ENCODE assay signal across 19 cellular contexts in the genomic region with DNA sequence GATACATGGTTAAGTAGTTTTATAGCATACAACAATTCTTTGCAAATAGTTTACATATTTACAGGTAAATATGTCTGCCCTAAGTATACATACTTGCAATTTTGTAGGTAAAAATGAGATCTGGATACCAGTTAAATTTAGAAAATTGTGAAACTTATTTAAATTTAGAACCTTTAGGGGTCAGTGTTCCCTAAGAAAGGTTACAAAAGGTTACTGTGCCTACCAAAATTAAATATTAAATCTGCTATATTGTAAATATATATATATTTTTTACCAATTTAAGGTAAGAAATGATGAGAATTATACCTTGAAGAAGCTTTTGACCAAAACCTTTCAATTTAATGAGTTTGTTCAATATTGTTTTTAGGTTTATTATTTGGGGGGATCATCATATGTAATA. TPM values are rescaled to one million over a fixed set of nuclear protein-coding genes. Genes with fewer than 3 reads are reported as not detected.
DNase-seq lines count a peak whose midpoint lies in the region; ATAC-seq, FAIRE-seq and TF ChIP-seq lines count a peak whose summit lies in the region.
"Had no signal": no experiment of that assay in that cellular context is flagged by ENCODE, and none has a peak within 500 bp of the region (broad histone marks: within the 10 kb centered on the region; RNA-seq: fewer than 3 reads in every experiment).

No MANE protein-coding gene starts in this region.

- H3K9me3 Mint-ChIP-seq in H9, result no peaks in the 10 kb centered on the region
- H3K9me3 Mint-ChIP-seq: dendritic cell treated with granulocyte-macrophage colony-stimulating factor and Interleukin-4, amounts not matched to agents 40 ng/mL and 50 ng/mL, for 4 days had no signal

- H4K5ac ChIP-seq in H9 (ENCODE audit: insufficient read length, low read depth, low read length), result no peak overlapping the region

- no peak overlapping the region for H2BK12ac ChIP-seq in H9 (ENCODE audit: insufficient read length, low read depth, low read length)

- H2BK15ac ChIP-seq in H9 (ENCODE audit: low read depth, low read length), result no peak overlapping the region

- no peak overlapping the region for H2AFZ ChIP-seq in H9 (ENCODE audit: low read length)

- no peak overlapping the region for H3K4me3 ChIP-seq in sigmoid colon
- no peak overlapping the region for H3K4me3 ChIP-seq in kidney (ENCODE audit: low read length in 2 of 2)

- no peak overlapping the region for H3T11ph ChIP-seq in H9 (ENCODE audit: low read length)

- H2BK120ac ChIP-seq in H9 (ENCODE audit: low read depth, low read length, poor library complexity, severe bottlenecking), result no peak overlapping the region

- no peaks in the 10 kb centered on the region for H3K79me1 ChIP-seq in H9 (ENCODE audit: insufficient read depth, low read depth, low read length, poor library complexity, severe bottlenecking)

- H3K56ac ChIP-seq in H9 (ENCODE audit: insufficient read length, low read depth, low read length), result no peak overlapping the region

- no peak overlapping the region for H3K27ac ChIP-seq in H9 (ENCODE audit: insufficient read length, low read depth, low read length)
- no peak overlapping the region for H3K27ac ChIP-seq in sigmoid colon
- H3K27ac ChIP-seq in kidney (ENCODE audit: low read depth in 2 of 2, low read length in 2 of 2), result no peak overlapping the region

- H3K23me2 ChIP-seq in H9 (ENCODE audit: insufficient read length, low read depth, low read length, poor library complexity, severe bottlenecking), result no peaks in the 10 kb centered on the region

- TF ChIP-seq CTCF in H9 (conservative IDR thresholded peaks at IDR 0.05) (peak; percentile 54; the same call in 2 of the 3 replicates), sigmoid colon (IDR thresholded peaks at IDR 0.05) (no peak), kidney (IDR thresholded peaks at IDR 0.05; ENCODE audit: borderline replicate concordance, extremely low read depth, insufficient read depth) (no peak)

- H3K9me3 ChIP-seq in H9 (ENCODE audit: control insufficient read depth, low read depth, low read length), result no peaks in the 10 kb centered on the region
- H3K9me3 ChIP-seq in sigmoid colon, result no peaks in the 10 kb centered on the region
- H3K9me3 ChIP-seq in kidney (ENCODE audit: control insufficient read depth in 1 of 2, low read length in 2 of 2), result no peaks in the 10 kb centered on the region

- H3K36me3 Mint-ChIP-seq in H9 (ENCODE audit: insufficient read depth in 1 of 3, low read depth in 3 of 3), result no peaks in the 10 kb centered on the region
- H3K36me3 Mint-ChIP-seq: activated CD8-positive, alpha-beta memory T cell treated with anti-CD3 and anti-CD28 coated beads, Interleukin-2, amount 10 ng/mL, durations not matched to agents 7 days and 5 days had no signal

- H3K4me2 ChIP-seq in H9 (ENCODE audit: insufficient read depth, insufficient read length, low read length), result no peak overlapping the region

- H2AK5ac ChIP-seq in H9 (ENCODE audit: insufficient read length, low read length), result no peak overlapping the region

- no peak overlapping the region for H3K14ac ChIP-seq in H9 (ENCODE audit: insufficient read depth, low read length)

- H3K4me1 Mint-ChIP-seq in H9, result peaks cover 7 to 9% of the 10 kb centered on the region in 2 experiments; a peak in 3 of 4 replicates
- H3K4me1 Mint-ChIP-seq: activated CD8-positive, alpha-beta memory T cell treated with anti-CD3 and anti-CD28 coated beads, Interleukin-2, amount 10 ng/mL, durations not matched to agents 7 days and 5 days had no signal

- in situ Hi-C loops in ACHN (cut with HindIII; ENCODE audit: low pct_ligation_motif_present, low pct_unique_long_range_greater_than_20kb, low sequenced_read_pairs), result no loop called here

- no peak overlapping the region for H2BK20ac ChIP-seq in H9 (ENCODE audit: low read depth, low read length, poor library complexity, severe bottlenecking)

- no peak overlapping the region for H3K4me3 Mint-ChIP-seq in H9
- H3K4me3 Mint-ChIP-seq: activated CD8-positive, alpha-beta memory T cell treated with anti-CD3 and anti-CD28 coated beads, Interleukin-2, amount 10 ng/mL, durations not matched to agents 7 days and 5 days; dendritic cell treated with granulocyte-macrophage colony-stimulating factor and Interleukin-4, amounts not matched to agents 40 ng/mL and 50 ng/mL, for 4 days had no signal

- no peak overlapping the region for H3K23ac ChIP-seq in H9 (ENCODE audit: insufficient read length, low read depth, low read length)

- no peak overlapping the region for H4K91ac ChIP-seq in H9 (ENCODE audit: insufficient read length, low read depth, low read length)

- TF ChIP-seq EP300 in sigmoid colon (IDR thresholded peaks at IDR 0.05), result no peak

- no peak overlapping the region for H2BK5ac ChIP-seq in H9 (ENCODE audit: insufficient read length, low read length)

- no peaks in the 10 kb centered on the region for H3K36me3 ChIP-seq in sigmoid colon
- H3K36me3 ChIP-seq in kidney (ENCODE audit: control insufficient read depth in 1 of 2, insufficient read depth in 2 of 2, low read length in 2 of 2), result no peaks in the 10 kb centered on the region

- no peaks in the 10 kb centered on the region for H4K20me1 ChIP-seq in H9 (ENCODE audit: control insufficient read depth, insufficient read depth, insufficient read length)

- no peak for TF ChIP-seq POLR2A in sigmoid colon (IDR thresholded peaks at IDR 0.05)

- no peaks in the 10 kb centered on the region for H3K79me2 ChIP-seq in H9 (ENCODE audit: insufficient read depth, low read length)

- no peak overlapping the region for H4K8ac ChIP-seq in H9 (replicated peaks; ENCODE audit: insufficient read length, low read depth, low read length)

- no peak overlapping the region for H3K18ac ChIP-seq in H9 (ENCODE audit: insufficient read length, low read depth, low read length)

- no peak overlapping the region for H3K9ac ChIP-seq in H9 (ENCODE audit: extremely low read depth, insufficient read length, low read length)
- no peak overlapping the region for H3K9ac ChIP-seq in kidney (ENCODE audit: low read length in 2 of 2)

- intact Hi-C loops in sigmoid colon (cut with DNase I) (no loop called here), kidney (cut with DNase I) (no loop called here)

- no peaks in the 10 kb centered on the region for H3K27me3 Mint-ChIP-seq in H9 (ENCODE audit: low read depth)
- H3K27me3 Mint-ChIP-seq: activated CD8-positive, alpha-beta memory T cell treated with anti-CD3 and anti-CD28 coated beads, Interleukin-2, amount 10 ng/mL, durations not matched to agents 7 days and 5 days; dendritic cell treated with granulocyte-macrophage colony-stimulating factor and Interleukin-4, amounts not matched to agents 40 ng/mL and 50 ng/mL, for 4 days had no signal

- ATAC-seq in HG03108 (IDR thresholded peaks at IDR 0.05; ENCODE audit: unreplicated experiment), result no peak
- ATAC-seq: activated CD4-positive, CD25-positive, alpha-beta regulatory T cell treated with anti-CD3 and anti-CD28 coated beads, Interleukin-2, amount 50 U/mL, for 24 hours; activated CD8-positive, alpha-beta memory T cell treated with anti-CD3 and anti-CD28 coated beads, Interleukin-2, amount 10 ng/mL, durations not matched to agents 7 days and 5 days; esophagus mucosa had no signal

- H3K4me1 ChIP-seq in H9 (ENCODE audit: insufficient read depth, low read length) (no peaks in the 10 kb centered on the region), sigmoid colon (no peaks in the 10 kb centered on the region), kidney (ENCODE audit: control insufficient read depth in 1 of 2, insufficient read depth in 1 of 2, low read depth in 1 of 2, low read length in 2 of 2) (no peaks in the 10 kb centered on the region)

- H3K27me3 ChIP-seq in H9 (ENCODE audit: insufficient read depth, low read length), result no peaks in the 10 kb centered on the region
- no peaks in the 10 kb centered on the region for H3K27me3 ChIP-seq in sigmoid colon

- DNase-seq in ACHN, result peak; percentile 4
- no peak for DNase-seq in H9
- DNase-seq in NCI-H2196 (lab: John Stamatoyannopoulos, UW; ENCODE audit: unreplicated experiment), result peak; percentile 21
- peak; percentile 28 for DNase-seq in fibroblast of peridontal ligament (ENCODE audit: extremely low read depth)
- no peak for DNase-seq in sigmoid colon
- no peak for DNase-seq in kidney
- no peak for DNase-seq in occipital lobe (lab: John Stamatoyannopoulos, UW)
- DNase-seq: activated CD8-positive, alpha-beta memory T cell treated with anti-CD3 and anti-CD28 coated beads, Interleukin-2, amount 10 ng/mL, durations not matched to agents 7 days and 5 days; activated gamma-delta T cell treated with Interleukin-2 at 50 U/mL for 16 hours; C1 segment of cervical spinal cord; hippocampal formation; stimulated activated CD4-positive, alpha-beta T cell treated with anti-CD3 and anti-CD28 coated beads, Interleukin-12 subunit alpha, Interleukin-12 subunit beta, amount 100 ng/mL, for 4 hours; T-helper 1 cell had no signal

- H3K27ac Mint-ChIP-seq in H9, result no peak overlapping the region
- H3K27ac Mint-ChIP-seq: activated CD8-positive, alpha-beta memory T cell treated with anti-CD3 and anti-CD28 coated beads, Interleukin-2, amount 10 ng/mL, durations not matched to agents 7 days and 5 days; dendritic cell treated with granulocyte-macrophage colony-stimulating factor and Interleukin-4, amounts not matched to agents 40 ng/mL and 50 ng/mL, for 4 days had no signal

- H3K4ac ChIP-seq in H9 (ENCODE audit: low read depth, low read length), result no peak overlapping the region

- FAIRE-seq in kidney (lab: Jason Lieb, UNC), result no peak
- FAIRE-seq: astrocyte, RCC 7860 had no signal

RNA-seq across cellular contexts. Expression of gene MIPOL1, which starts 54.0 kb away (rescaled TPM):
- total RNA-seq in H9 (2021), result 13.4 and 15.6 TPM in 2 replicates
- total RNA-seq in sigmoid colon, result 10 to 100 TPM; 11.7 to 21.6 (median 14.6) TPM
- polyA plus RNA-seq in sigmoid colon, result 1 to 10 TPM; 1.2 to 2.0 (median 1.4) TPM
- 14.8 TPM for total RNA-seq in kidney
- polyA plus RNA-seq in kidney (ENCODE audit: insufficient read depth, low read depth, low replicate concordance), result 4.4 TPM
- 29.9 TPM for total RNA-seq in occipital lobe
- total RNA-seq: activated CD8-positive, alpha-beta memory T cell treated with anti-CD3 and anti-CD28 coated beads, Interleukin-2, amount 10 ng/mL, durations not matched to agents 7 days and 5 days had no signal

Comparison
In these comparisons a context has a peak if more than half of its experiments do, and no peak if none do; other contexts are left out.
1. DNase-seq: peak in ACHN (single experiment), NCI-H2196 (single experiment) and fibroblast of peridontal ligament (single experiment); none in H9 (single experiment), sigmoid colon (single experiment), kidney (single experiment) and occipital lobe (single experiment).